13 cellular contexts compared by ENCODE assay signal in the genomic region with DNA sequence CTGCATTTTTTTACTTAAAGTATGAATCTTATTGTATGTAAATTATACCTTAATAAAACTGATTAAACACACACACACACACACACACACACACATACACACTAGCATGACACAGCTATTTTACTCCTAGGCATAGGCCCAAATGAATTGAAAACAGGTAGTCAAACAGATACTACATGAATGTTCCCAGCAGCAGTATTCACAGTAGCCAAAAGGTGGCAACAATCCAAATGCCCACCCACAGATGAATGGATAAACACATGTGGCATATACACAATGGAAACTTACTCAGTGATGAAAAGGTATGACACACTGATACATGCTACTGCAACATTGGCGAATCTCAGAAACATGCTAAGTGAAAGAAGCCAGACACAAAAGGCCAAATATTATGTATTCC.
DNase-seq lines count a peak whose midpoint lies in the region; ATAC-seq and TF ChIP-seq lines count a peak whose summit lies in the region.
"Had no signal": no experiment of that assay in that cellular context is flagged by ENCODE, and none has a peak within 500 bp of the region (broad histone marks: within the 10 kb centered on the region; RNA-seq: fewer than 3 reads in every experiment).

No MANE protein-coding gene starts in this region.

- peaks cover 24% of the 10 kb centered on the region for H3K79me1 ChIP-seq in mesenchymal stem cell (replicated peaks; ENCODE audit: low read length, poor library complexity, severe bottlenecking)

- H3K9me2 ChIP-seq in HCT116 (ENCODE audit: insufficient read depth) = no peaks in the 10 kb centered on the region

- no peak overlapping the region for H4K91ac ChIP-seq in mesenchymal stem cell (ENCODE audit: low read length)

- no peak overlapping the region for H2BK120ac ChIP-seq in mesenchymal stem cell (ENCODE audit: low read depth, low read length)

- TF ChIP-seq CTCF in HCT116 (IDR thresholded peaks at IDR 0.05 in 2 of 3, conservative IDR thresholded peaks at IDR 0.05 in 1 of 3; ENCODE audit: borderline replicate concordance in 1 of 3, insufficient read depth in 1 of 3, low read depth in 2 of 3, low read length in 2 of 3) (no peak), astrocyte of the cerebellum (IDR thresholded peaks at IDR 0.05; ENCODE audit: low read depth, low read length, missing control alignments) (no peak)

- H2AFZ ChIP-seq in HCT116 (ENCODE audit: low read depth, low read length, poor library complexity, severe bottlenecking) (no peak overlapping the region), mesenchymal stem cell (ENCODE audit: low read depth, low read length) (no peak overlapping the region)

- CTCF ChIA-PET in HCT116 (lab: Charles Lee) = no interaction called here

- no peak overlapping the region for H3K18ac ChIP-seq in mesenchymal stem cell (ENCODE audit: low read depth in 1 of 2, low read length in 2 of 2)

- WGBS in mesenchymal stem cell = 89% methylated on average over 1 of the region's 1 CpG

- H2AK5ac ChIP-seq in mesenchymal stem cell (ENCODE audit: low read length, severe bottlenecking) = no peak overlapping the region

- H2BK5ac ChIP-seq in mesenchymal stem cell (ENCODE audit: low read depth, low read length, poor library complexity, severe bottlenecking) = no peak overlapping the region

- H3K4me2 ChIP-seq in HCT116 (ENCODE audit: low read length) = no peak overlapping the region
- no peak overlapping the region for H3K4me2 ChIP-seq in mesenchymal stem cell (ENCODE audit: low read length, poor library complexity, severe bottlenecking)

- BruUV-seq in HCT116 (replicated peaks; lab: Mats Ljungman, UMichigan) = no TSS peak

- H3K4me3 ChIP-seq in HCT116 (replicated peaks in 1 of 2; ENCODE audit: low read depth in 1 of 2, low read length in 2 of 2) (no peak overlapping the region), astrocyte of the cerebellum (ENCODE audit: low read depth, low read length) (no peak overlapping the region), mesenchymal stem cell (ENCODE audit: insufficient read depth in 1 of 2, low read depth in 1 of 2, low read length in 2 of 2) (no peak overlapping the region)
- H3K4me3 ChIP-seq: transverse colon had no signal

- no peak overlapping the region for H4K8ac ChIP-seq in mesenchymal stem cell (ENCODE audit: low read length)

- H3K4ac ChIP-seq in mesenchymal stem cell (ENCODE audit: low read depth in 1 of 2, low read length in 2 of 2) = no peak overlapping the region

- no peak for TF ChIP-seq RAD21 in HCT116 (IDR thresholded peaks at IDR 0.05; ENCODE audit: low read depth)

- H4K20me1 ChIP-seq in HCT116 (ENCODE audit: insufficient read depth) = no peaks in the 10 kb centered on the region

- no peak overlapping the region for H3K27ac ChIP-seq in HCT116 (ENCODE audit: low read depth, low read length)
- H3K27ac ChIP-seq in mesenchymal stem cell (ENCODE audit: low read length, poor library complexity, severe bottlenecking) = no peak overlapping the region
- H3K27ac ChIP-seq: 22Rv1, transverse colon had no signal

- in situ Hi-C loops in astrocyte of the cerebellum (cut with HindIII; ENCODE audit: low sequenced_read_pairs) = no loop called here

- H3K36me3 ChIP-seq in HCT116 (ENCODE audit: control insufficient read depth in 1 of 2, insufficient read depth in 2 of 2, low read length in 2 of 2) = no peaks in the 10 kb centered on the region
- H3K36me3 ChIP-seq in mesenchymal stem cell (ENCODE audit: control insufficient read depth in 1 of 2, insufficient read depth in 2 of 2, low read depth in 1 of 2, low read length in 2 of 2) = peaks cover 0 to 3% of the 10 kb centered on the region in 2 experiments
- H3K36me3 ChIP-seq: transverse colon had no signal

- H3K79me2 ChIP-seq in HCT116 (ENCODE audit: insufficient read depth, low read length) = no peaks in the 10 kb centered on the region

- intact Hi-C loops in HCT116 (cut with micrococcal nuclease) = no loop called here

- no peak for TF ChIP-seq POLR2A in HCT116 (IDR thresholded peaks at IDR 0.05; ENCODE audit: borderline replicate concordance, extremely low read depth, insufficient read depth, insufficient read length)

- RAD21 ChIA-PET in HCT116 (lab: Charles Lee; ENCODE audit: low non-redundant PET in 1 of 2, low total read pairs in 2 of 2, uncharacterized antibody in 2 of 2, unreplicated experiment in 2 of 2) = no interaction called here

- H3K9me3 ChIP-seq in HCT116 (ENCODE audit: control insufficient read depth in 1 of 2, insufficient read depth in 1 of 2, low read depth in 1 of 2, low read length in 2 of 2) (no peaks in the 10 kb centered on the region), mesenchymal stem cell (ENCODE audit: control insufficient read depth, low read length) (no peaks in the 10 kb centered on the region)
- H3K9me3 ChIP-seq: transverse colon had no signal

- ATAC-seq in HCT116 (no peak), HG03045 (IDR thresholded peaks at IDR 0.05; ENCODE audit: unreplicated experiment) (no peak), GM21423 (IDR thresholded peaks at IDR 0.05; ENCODE audit: unreplicated experiment) (no peak)

- no peaks in the 10 kb centered on the region for H3K4me1 ChIP-seq in HCT116 (ENCODE audit: control insufficient read depth in 1 of 2, insufficient read depth in 2 of 2, low read length in 2 of 2)
- H3K4me1 ChIP-seq in mesenchymal stem cell (ENCODE audit: control insufficient read depth, insufficient read depth, low read depth, low read length) = no peaks in the 10 kb centered on the region
- H3K4me1 ChIP-seq: transverse colon had no signal

- no peak overlapping the region for H3K23ac ChIP-seq in mesenchymal stem cell (ENCODE audit: low read length in 2 of 2)

- DNase-seq in DMS 273 (lab: John Stamatoyannopoulos, UW; ENCODE audit: unreplicated experiment) = peak; percentile 21
- no peak for DNase-seq in DMS 273 treated with DMSO at 0.1 percent for 48 hours (lab: John Stamatoyannopoulos, UW)
- DNase-seq in HCT116 (ENCODE audit: low read depth, low spot score) = peak; percentile 4
- DNase-seq in astrocyte of the cerebellum (ENCODE audit: low read depth) = peak; percentile 1
- peak; percentile 16 for DNase-seq in mesenchymal stem cell
- DNase-seq in inferior parietal cortex (ENCODE audit: extremely low spot score) = no peak
- DNase-seq: NCI-H1092 treated with DMSO at 0.1 percent for 48 hours, NCI-H510A treated with DMSO at 0.1 percent for 48 hours, SHP77 treated with DMSO at 0.1 percent for 48 hours, transverse colon had no signal

- no peak overlapping the region for H3K9ac ChIP-seq in HCT116 (ENCODE audit: low read length)
- no peak overlapping the region for H3K9ac ChIP-seq in mesenchymal stem cell (ENCODE audit: low read length)

- H2BK12ac ChIP-seq in mesenchymal stem cell (ENCODE audit: low read length in 2 of 2) = no peak overlapping the region

- H3K27me3 ChIP-seq in HCT116 (ENCODE audit: insufficient read depth, low read length) (no peaks in the 10 kb centered on the region), mesenchymal stem cell (ENCODE audit: control insufficient read depth in 1 of 2, insufficient read depth in 1 of 2, low read length in 2 of 2) (no peaks in the 10 kb centered on the region)
- H3K27me3 ChIP-seq: transverse colon had no signal

- no peak overlapping the region for H2BK15ac ChIP-seq in mesenchymal stem cell (ENCODE audit: low read depth, poor library complexity, severe bottlenecking)

- POLR2A ChIA-PET in HCT116 (lab: Charles Lee) = no interaction called here

- no peak overlapping the region for H3K14ac ChIP-seq in mesenchymal stem cell (ENCODE audit: low read length in 2 of 2)

TF ChIP-seq in HCT116, 20 proteins besides CTCF, POLR2A, EP300 and RAD21 (continues in another document):
- TF ChIP-seq ELF1 (IDR thresholded peaks at IDR 0.05; ENCODE audit: borderline replicate concordance, low read depth) (no peak), ZBTB33 (IDR thresholded peaks at IDR 0.05; ENCODE audit: extremely low read depth, insufficient replicate concordance, low read length) (no peak), JUND (IDR thresholded peaks at IDR 0.05) (no peak), CEBPB (IDR thresholded peaks at IDR 0.05; ENCODE audit: low read depth) (no peak), SIN3A (IDR thresholded peaks at IDR 0.05; ENCODE audit: low read depth) (no peak), YY1 (IDR thresholded peaks at IDR 0.05; ENCODE audit: extremely low read depth, insufficient replicate concordance, low read depth, low read length) (no peak), ATF3 (IDR thresholded peaks at IDR 0.05) (no peak), MAX (IDR thresholded peaks at IDR 0.05) (no peak), EGR1 (IDR thresholded peaks at IDR 0.05; ENCODE audit: low read depth) (no peak), EZH2phosphoT487 (IDR thresholded peaks at IDR 0.05; ENCODE audit: borderline replicate concordance) (no peak), EZH2 (IDR thresholded peaks at IDR 0.05) (no peak), POLR2AphosphoS5 (IDR thresholded peaks at IDR 0.05; ENCODE audit: low read depth, low read length) (no peak), TCF7L2 (IDR thresholded peaks at IDR 0.05; ENCODE audit: borderline replicate concordance, extremely low read depth, insufficient read depth, insufficient read length) (no peak), SP1 (IDR thresholded peaks at IDR 0.05; ENCODE audit: low read depth) (no peak; the same call in 1 of the 2 replicates), ZFX (IDR thresholded peaks at IDR 0.05) (no peak), ZNF274 (IDR thresholded peaks at IDR 0.05; ENCODE audit: low read depth, low read length) (no peak), FOSL1 (IDR thresholded peaks at IDR 0.05; ENCODE audit: low read depth) (no peak)

Comparison
In these comparisons a context has a peak if more than half of its experiments do, and no peak if none do; other contexts are left out.
1. DNase-seq: peak in DMS 273 (single experiment), HCT116 (single experiment), astrocyte of the cerebellum (single experiment) and mesenchymal stem cell (single experiment); none in DMS 273 treated with DMSO at 0.1 percent for 48 hours (single experiment) and inferior parietal cortex (single experiment).